ENCODE assay signal across 8 cellular contexts in genomic region chr1:47334765-47335435, GRCh38. TPM values are rescaled to one million over a fixed set of nuclear protein-coding genes. Genes with fewer than 3 reads are reported as not detected.
DNase-seq lines count a peak whose midpoint lies in the region; ATAC-seq and TF ChIP-seq lines count a peak whose summit lies in the region.

No MANE protein-coding gene starts in this region.

- no peaks in the 10 kb centered on the region for H3K9me3 Mint-ChIP-seq in activated naive CD4-positive, alpha-beta T cell treated with anti-CD3 and anti-CD28 coated beads for 36 hours
- H3K9me3 Mint-ChIP-seq in activated naive CD4-positive, alpha-beta T cell treated with anti-CD3 and anti-CD28 coated beads, Interleukin-2, amount 50 U/mL, for 72 hours: no peaks in the 10 kb centered on the region
- no peaks in the 10 kb centered on the region for H3K9me3 Mint-ChIP-seq in activated naive CD8-positive, alpha-beta T cell treated with anti-CD3 and anti-CD28 coated beads, Interleukin-2, amount 10 ng/mL, durations not matched to agents 7 days and 5 days

- no peaks in the 10 kb centered on the region for H3K9me3 ChIP-seq in tibial nerve

- H3K4me1 Mint-ChIP-seq in activated naive CD4-positive, alpha-beta T cell treated with anti-CD3 and anti-CD28 coated beads for 36 hours (ENCODE audit: low read depth): peaks cover 20% of the 10 kb centered on the region
- H3K4me1 Mint-ChIP-seq in activated naive CD8-positive, alpha-beta T cell treated with anti-CD3 and anti-CD28 coated beads, Interleukin-2, amount 10 ng/mL, durations not matched to agents 7 days and 5 days: peaks cover 11% of the 10 kb centered on the region

- no peak for DNase-seq in activated naive CD4-positive, alpha-beta T cell treated with anti-CD3 and anti-CD28 coated beads for 36 hours
- no peak for DNase-seq in activated naive CD4-positive, alpha-beta T cell treated with anti-CD3 and anti-CD28 coated beads, Interleukin-2, amount 50 U/mL, for 72 hours (ENCODE audit: low spot score in 2 of 2)
- no peak for DNase-seq in activated naive CD8-positive, alpha-beta T cell treated with anti-CD3 and anti-CD28 coated beads, Interleukin-2, amount 10 ng/mL, durations not matched to agents 7 days and 5 days
- no peak for DNase-seq in tibial nerve (ENCODE audit: low spot score in 2 of 2)
- no peak for DNase-seq in effector CD8-positive, alpha-beta T cell (lab: John Stamatoyannopoulos, UW)

- peak overlapping the region; percentile 88 for H3K4me3 Mint-ChIP-seq in activated naive CD4-positive, alpha-beta T cell treated with anti-CD3 and anti-CD28 coated beads for 36 hours
- H3K4me3 Mint-ChIP-seq in activated naive CD8-positive, alpha-beta T cell treated with anti-CD3 and anti-CD28 coated beads, Interleukin-2, amount 10 ng/mL, durations not matched to agents 7 days and 5 days: peak overlapping the region; percentile 93

- H3K36me3 Mint-ChIP-seq in activated naive CD4-positive, alpha-beta T cell treated with anti-CD3 and anti-CD28 coated beads for 36 hours (ENCODE audit: low read depth): peaks cover 8% of the 10 kb centered on the region
- H3K36me3 Mint-ChIP-seq in activated naive CD4-positive, alpha-beta T cell treated with anti-CD3 and anti-CD28 coated beads, Interleukin-2, amount 50 U/mL, for 72 hours: peaks cover 0 to 12% of the 10 kb centered on the region in 2 donors
- H3K36me3 Mint-ChIP-seq in activated naive CD8-positive, alpha-beta T cell treated with anti-CD3 and anti-CD28 coated beads, Interleukin-2, amount 10 ng/mL, durations not matched to agents 7 days and 5 days: peaks cover 3% of the 10 kb centered on the region

- 42 to 46% methylated on average over 9 of the region's 9 CpGs for WGBS in tibial nerve, 2 donors

- POLR2A ChIA-PET in activated naive CD8-positive, alpha-beta T cell treated with anti-CD3 and anti-CD28 coated beads, Interleukin-2, amount 10 ng/mL, durations not matched to agents 7 days and 5 days (lab: Charles Lee): interaction anchor here (1.3 to 3.9 kb wide), 3 partner anchors 17 to 102 kb away, joined by 3 to 52 read pairs (median 8); partner anchors contain the start of gene STIL

- H3K27ac ChIP-seq in layer of hippocampus (ENCODE audit: low read depth, low read length) (peak overlapping the region; percentile 98), tibial nerve (peak overlapping the region; percentile 94 to 99 (median 98))

- ATAC-seq in activated naive CD4-positive, alpha-beta T cell treated with anti-CD3 and anti-CD28 coated beads, Interleukin-2, amount 50 U/mL, for 72 hours: no peak
- no peak for ATAC-seq in activated naive CD8-positive, alpha-beta T cell treated with anti-CD3 and anti-CD28 coated beads, Interleukin-2, amount 10 ng/mL, durations not matched to agents 7 days and 5 days (ENCODE audit: low read depth)
- ATAC-seq in HG02759 (IDR thresholded peaks at IDR 0.05; ENCODE audit: unreplicated experiment) (no peak), HG03196 (IDR thresholded peaks at IDR 0.05; ENCODE audit: unreplicated experiment) (no peak)

- H3K27me3 ChIP-seq in layer of hippocampus (ENCODE audit: control insufficient read depth, insufficient read depth, low read length) (no peaks in the 10 kb centered on the region), tibial nerve (no peaks in the 10 kb centered on the region)

- H3K36me3 ChIP-seq in tibial nerve: no peaks in the 10 kb centered on the region

- H3K27ac Mint-ChIP-seq in activated naive CD4-positive, alpha-beta T cell treated with anti-CD3 and anti-CD28 coated beads for 36 hours: peak overlapping the region; percentile 93
- H3K27ac Mint-ChIP-seq in activated naive CD4-positive, alpha-beta T cell treated with anti-CD3 and anti-CD28 coated beads, Interleukin-2, amount 50 U/mL, for 72 hours: peak overlapping the region in 1 of 2 donors; percentile 97
- peak overlapping the region; percentile 95 for H3K27ac Mint-ChIP-seq in activated naive CD8-positive, alpha-beta T cell treated with anti-CD3 and anti-CD28 coated beads, Interleukin-2, amount 10 ng/mL, durations not matched to agents 7 days and 5 days

- H3K4me1 ChIP-seq in tibial nerve: peaks cover 0 to 66% (median 21%) of the 10 kb centered on the region in 4 donors

- TF ChIP-seq CTCF in tibial nerve (IDR thresholded peaks at IDR 0.05): no peak

- no peak for TF ChIP-seq EP300 in tibial nerve (IDR thresholded peaks at IDR 0.05)

- no peak for TF ChIP-seq POLR2A in tibial nerve (IDR thresholded peaks at IDR 0.05)

- peak overlapping the region; percentile 69 to 97 (median 92) for H3K4me3 ChIP-seq in tibial nerve

- no peaks in the 10 kb centered on the region for H3K27me3 Mint-ChIP-seq in activated naive CD4-positive, alpha-beta T cell treated with anti-CD3 and anti-CD28 coated beads for 36 hours (ENCODE audit: low read depth)
- no peaks in the 10 kb centered on the region for H3K27me3 Mint-ChIP-seq in activated naive CD8-positive, alpha-beta T cell treated with anti-CD3 and anti-CD28 coated beads, Interleukin-2, amount 10 ng/mL, durations not matched to agents 7 days and 5 days

- CTCF ChIA-PET in activated naive CD4-positive, alpha-beta T cell treated with anti-CD3 and anti-CD28 coated beads for 36 hours (lab: Charles Lee): interaction anchor here (0.7 to 3.3 kb wide), 2 partner anchors 21 to 102 kb away, joined by 3 to 12 read pairs; partner anchors contain the start of gene STIL

- intact Hi-C loops in activated naive CD4-positive, alpha-beta T cell treated with anti-CD3 and anti-CD28 coated beads for 36 hours (cut with micrococcal nuclease): loop anchor here (1.0 to 2.0 kb wide), 5 partner anchors 16 to 156 kb away; no protein-coding TSS in a partner anchor

RNA-seq across cellular contexts. Expression of gene CMPK1, which starts 1.3 kb away (rescaled TPM):
- 100 to 1,000 TPM; 104 to 105 TPM for total RNA-seq in activated naive CD4-positive, alpha-beta T cell treated with anti-CD3 and anti-CD28 coated beads for 36 hours
- total RNA-seq in activated naive CD4-positive, alpha-beta T cell treated with anti-CD3 and anti-CD28 coated beads, Interleukin-2, amount 50 U/mL, for 72 hours: 100 to 1,000 TPM in 1 of 2 donors, 10 to 100 TPM in 1; 84.9 to 128 TPM
- total RNA-seq in activated naive CD8-positive, alpha-beta T cell treated with anti-CD3 and anti-CD28 coated beads, Interleukin-2, amount 10 ng/mL, durations not matched to agents 7 days and 5 days: 100 to 1,000 TPM in 1 of 2 experiments, 10 to 100 TPM in 1; 98.8 to 102 TPM
- total RNA-seq in tibial nerve: 100 to 1,000 TPM in 1 of 4 donors, 10 to 100 TPM in 3; 69.9 to 105 (median 99.2) TPM

RNA-seq across cellular contexts. Expression of gene STIL, which starts 21.0 kb away (rescaled TPM):
- total RNA-seq in activated naive CD4-positive, alpha-beta T cell treated with anti-CD3 and anti-CD28 coated beads for 36 hours: 10 to 100 TPM; 41.4 to 43.5 TPM
- total RNA-seq in activated naive CD4-positive, alpha-beta T cell treated with anti-CD3 and anti-CD28 coated beads, Interleukin-2, amount 50 U/mL, for 72 hours: 10 to 100 TPM; 34.7 to 69.9 TPM
- total RNA-seq in activated naive CD8-positive, alpha-beta T cell treated with anti-CD3 and anti-CD28 coated beads, Interleukin-2, amount 10 ng/mL, durations not matched to agents 7 days and 5 days: 10 to 100 TPM; 32.4 to 33.1 TPM
- total RNA-seq in tibial nerve: 1 to 10 TPM in 2 of 4 donors, under 1 TPM in 2; 0.44 to 2.7 (median 1.2) TPM

Comparison
In these comparisons a context has a peak if more than half of its experiments do, and no peak if none do; other contexts are left out.
1. RNA of gene STIL, which starts 21.0 kb away (total RNA-seq): 34.7 to 69.9 TPM in activated naive CD4-positive, alpha-beta T cell treated with anti-CD3 and anti-CD28 coated beads, Interleukin-2, amount 50 U/mL, for 72 hours, 41.4 to 43.5 TPM in activated naive CD4-positive, alpha-beta T cell treated with anti-CD3 and anti-CD28 coated beads for 36 hours and 32.4 to 33.1 TPM in activated naive CD8-positive, alpha-beta T cell treated with anti-CD3 and anti-CD28 coated beads, Interleukin-2, amount 10 ng/mL, durations not matched to agents 7 days and 5 days; 0.44 to 2.7 TPM in tibial nerve; every median in the first group is over 4 times any median in the second.